Comparison of ENCODE assay signal across 15 cellular contexts in genomic region chr17:66425751-66426396, GRCh38.
DNase-seq lines count a peak whose midpoint lies in the region; ATAC-seq lines count a peak whose summit lies in the region.
"Had no signal": no experiment of that assay in that cellular context is flagged by ENCODE, and none has a peak within 500 bp of the region (broad histone marks: within the 10 kb centered on the region; RNA-seq: fewer than 3 reads in every experiment).

No MANE protein-coding gene starts in this region.

- H3K27ac ChIP-seq in KOPT-K1 (ENCODE audit: low read depth, low read length, poor library complexity, severe bottlenecking) (peak overlapping the region; percentile 55), substantia nigra (ENCODE audit: low read depth, low read length, poor library complexity, severe bottlenecking) (no peak overlapping the region)
- H3K27ac ChIP-seq: C4-2B, prostate gland had no signal

- peak overlapping the region; percentile 60 for H3K27ac Mint-ChIP-seq in T-helper 2 cell treated with Interferon-gamma antibody and Interleukin-4, amounts not matched to agents 5 μg/mL and 100 μg/mL, for 36 hours
- peak overlapping the region; percentile 76 for H3K27ac Mint-ChIP-seq in activated naive CD8-positive, alpha-beta T cell
- peak overlapping the region; percentile 67 to 85 (median 78) for H3K27ac Mint-ChIP-seq in naive thymus-derived CD8-positive, alpha-beta T cell

- H3K27me3 Mint-ChIP-seq in T-helper 2 cell treated with Interferon-gamma antibody and Interleukin-4, amounts not matched to agents 5 μg/mL and 100 μg/mL, for 36 hours (ENCODE audit: low read depth) = no peaks in the 10 kb centered on the region
- no peaks in the 10 kb centered on the region for H3K27me3 Mint-ChIP-seq in activated naive CD8-positive, alpha-beta T cell
- no peaks in the 10 kb centered on the region for H3K27me3 Mint-ChIP-seq in naive thymus-derived CD8-positive, alpha-beta T cell

- DNase-seq in T-helper 2 cell treated with Interferon-gamma antibody and Interleukin-4, amounts not matched to agents 5 μg/mL and 100 μg/mL, for 36 hours (ENCODE audit: low spot score) = no peak
- DNase-seq in T-helper 2 cell (no peak), NK-92 (lab: John Stamatoyannopoulos, UW; ENCODE audit: unreplicated experiment) (no peak), substantia nigra (lab: John Stamatoyannopoulos, UW) (no peak)
- no peak for DNase-seq in naive thymus-derived CD8-positive, alpha-beta T cell
- DNase-seq: 8988T, hippocampal formation, left cardiac atrium, NCI-H187 had no signal

- peaks cover 15% of the 10 kb centered on the region for H3K36me3 Mint-ChIP-seq in T-helper 2 cell treated with Interferon-gamma antibody and Interleukin-4, amounts not matched to agents 5 μg/mL and 100 μg/mL, for 36 hours (ENCODE audit: low read depth)
- peaks cover 13% of the 10 kb centered on the region for H3K36me3 Mint-ChIP-seq in activated naive CD8-positive, alpha-beta T cell
- H3K36me3 Mint-ChIP-seq in naive thymus-derived CD8-positive, alpha-beta T cell = peaks cover 0 to 2% (median 1%) of the 10 kb centered on the region in 3 donors

- POLR2A ChIA-PET in naive thymus-derived CD8-positive, alpha-beta T cell (lab: Charles Lee) = interaction anchor here (0.8 kb wide), 1 partner anchor 24 kb away, joined by 5 read pairs; no protein-coding TSS in a partner anchor

- peak overlapping the region; percentile 51 for H3K4me3 Mint-ChIP-seq in T-helper 2 cell treated with Interferon-gamma antibody and Interleukin-4, amounts not matched to agents 5 μg/mL and 100 μg/mL, for 36 hours
- H3K4me3 Mint-ChIP-seq in activated naive CD8-positive, alpha-beta T cell = peak overlapping the region; percentile 62
- peak overlapping the region in 9 of 10 donors; percentile 19 to 79 (median 62) for H3K4me3 Mint-ChIP-seq in naive thymus-derived CD8-positive, alpha-beta T cell

- ATAC-seq in naive thymus-derived CD8-positive, alpha-beta T cell = peak in 1 of 2 donors; percentile 8
- ATAC-seq in esophagus mucosa = no peak
- ATAC-seq: SK-N-SH treated with all-trans-retinoic acid at 6 μM for 48 hours had no signal

- no peaks in the 10 kb centered on the region for H3K9me3 Mint-ChIP-seq in T-helper 2 cell treated with Interferon-gamma antibody and Interleukin-4, amounts not matched to agents 5 μg/mL and 100 μg/mL, for 36 hours
- H3K9me3 Mint-ChIP-seq in activated naive CD8-positive, alpha-beta T cell (ENCODE audit: low read depth) = no peaks in the 10 kb centered on the region
- H3K9me3 Mint-ChIP-seq in naive thymus-derived CD8-positive, alpha-beta T cell = no peaks in the 10 kb centered on the region

- H3K9me3 ChIP-seq in KOPT-K1 (ENCODE audit: insufficient read depth, low read length, poor library complexity, severe bottlenecking) = peaks cover 3% of the 10 kb centered on the region
- H3K9me3 ChIP-seq: prostate gland had no signal

- peaks cover 65% of the 10 kb centered on the region for H3K4me1 Mint-ChIP-seq in T-helper 2 cell treated with Interferon-gamma antibody and Interleukin-4, amounts not matched to agents 5 μg/mL and 100 μg/mL, for 36 hours (ENCODE audit: low read depth)
- H3K4me1 Mint-ChIP-seq in activated naive CD8-positive, alpha-beta T cell (ENCODE audit: low read depth) = peaks cover 79% of the 10 kb centered on the region
- peaks cover 43 to 91% (median 79%) of the 10 kb centered on the region in 4 donors for H3K4me1 Mint-ChIP-seq in naive thymus-derived CD8-positive, alpha-beta T cell

- H3K36me3 ChIP-seq in KOPT-K1 (ENCODE audit: insufficient read depth, low read length) = no peaks in the 10 kb centered on the region
- H3K36me3 ChIP-seq: prostate gland had no signal
